10 cellular contexts compared by ENCODE assay signal in the genomic region with DNA sequence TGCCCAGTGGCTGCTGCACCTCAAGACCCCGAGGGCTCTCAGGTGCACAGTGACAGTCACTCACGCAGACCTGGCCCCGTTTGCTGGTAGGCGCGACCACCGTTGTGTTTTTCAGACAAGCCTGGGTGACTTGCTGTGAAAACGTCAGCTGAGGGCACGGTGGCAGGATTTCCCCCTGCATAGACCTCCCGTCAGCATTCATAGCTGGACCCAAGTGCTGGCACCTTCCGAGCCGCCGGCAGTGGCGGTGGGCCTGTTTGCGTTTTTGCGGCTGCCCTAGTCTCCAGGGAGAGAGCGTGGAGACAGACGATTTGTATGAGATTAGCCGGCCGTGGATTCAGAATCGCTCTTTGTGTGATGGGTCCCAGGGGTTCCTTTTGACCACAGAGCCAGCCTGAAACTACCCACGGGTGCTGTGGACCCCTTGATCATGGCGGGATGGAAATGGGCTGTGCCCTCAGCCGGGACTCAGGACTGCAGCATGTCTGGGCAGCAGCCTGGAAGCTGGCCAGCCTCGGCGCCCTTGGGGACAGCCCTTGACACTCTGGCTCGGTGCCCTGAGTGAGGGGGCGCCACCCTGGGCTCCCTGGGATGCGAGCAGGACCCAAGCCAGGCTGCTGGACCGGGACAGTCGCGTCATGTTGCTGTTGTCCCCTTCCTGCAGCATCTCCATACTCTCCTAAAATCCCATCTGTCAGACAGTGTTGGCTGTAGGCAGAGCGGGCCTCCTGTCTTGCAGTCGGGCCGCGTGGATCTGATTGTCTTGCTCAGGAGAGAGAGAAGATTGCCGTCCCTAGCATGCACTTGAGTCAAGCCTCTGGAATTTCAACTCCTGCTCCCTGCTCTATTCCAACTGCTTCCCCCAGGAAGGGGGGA. TPM values are rescaled to one million over a fixed set of nuclear protein-coding genes. Genes with fewer than 3 reads are reported as not detected.
DNase-seq lines count a peak whose midpoint lies in the region; ATAC-seq and FAIRE-seq lines count a peak whose summit lies in the region.
"Had no signal": no experiment of that assay in that cellular context is flagged by ENCODE, and none has a peak within 500 bp of the region (broad histone marks: within the 10 kb centered on the region; RNA-seq: fewer than 3 reads in every experiment).

No MANE protein-coding gene starts in this region.

- H3K4me3 ChIP-seq in mesodermal cell (ENCODE audit: extremely low read depth, insufficient read depth, low read length, poor library complexity, severe bottlenecking), result no peak overlapping the region

- H3K9me3 ChIP-seq in mesodermal cell (ENCODE audit: control insufficient read depth, low read length), result no peaks in the 10 kb centered on the region

- 92 to 93% methylated on average over 30 to 31 of the region's 36 CpGs for WGBS in mesodermal cell (ENCODE audit: insufficient coverage in 2 of 2), 2 experiments

- peaks cover 16% of the 10 kb centered on the region for H3K36me3 ChIP-seq in mesodermal cell (ENCODE audit: control insufficient read depth, insufficient read depth, low read length)

- H3K4me1 ChIP-seq in mesodermal cell (ENCODE audit: control insufficient read depth, insufficient read depth, low read length, poor library complexity, severe bottlenecking), result peaks cover 59% of the 10 kb centered on the region

- peak; percentile 43 for DNase-seq in NCI-H1092 treated with DMSO at 0.1 percent for 48 hours (lab: John Stamatoyannopoulos, UW)
- no peak for DNase-seq in NCI-H1092 (lab: John Stamatoyannopoulos, UW)
- DNase-seq in cerebellum (ENCODE audit: low spot score), result peak; percentile 60
- peak; percentile 69 for DNase-seq in urothelium cell line (ENCODE audit: low spot score)
- DNase-seq in NCI-H1417 treated with DMSO at 0.1 percent for 48 hours (lab: John Stamatoyannopoulos, UW), result no peak
- DNase-seq: ACHN had no signal

- ATAC-seq in GM21737 (IDR thresholded peaks at IDR 0.05; ENCODE audit: unreplicated experiment) (no peak), GM18511 (IDR thresholded peaks at IDR 0.05; ENCODE audit: unreplicated experiment) (no peak)
- ATAC-seq: activated CD4-positive, CD25-positive, alpha-beta regulatory T cell treated with anti-CD3 and anti-CD28 coated beads, Interleukin-2, amount 50 U/mL, for 24 hours had no signal

- FAIRE-seq in urothelium cell line (lab: Jason Lieb, UNC), result no peak

- H3K27ac ChIP-seq in mesodermal cell (ENCODE audit: low read depth, low read length, severe bottlenecking), result peak overlapping the region; percentile 69

RNA-seq across cellular contexts. Expression of gene KDM4B, which starts 8.6 kb away (rescaled TPM):
- total RNA-seq in cerebellum, result 39.7 TPM
- polyA plus RNA-seq in mesodermal cell (2013, experiment 1 of 2), result 32.4 TPM
- 31.6 TPM for polyA plus RNA-seq in mesodermal cell (2013, experiment 2 of 2)

Comparison
In these comparisons a context has a peak if more than half of its experiments do, and no peak if none do; other contexts are left out.
1. DNase-seq: peak in NCI-H1092 treated with DMSO at 0.1 percent for 48 hours (single experiment), cerebellum (single experiment) and urothelium cell line (single experiment); none in NCI-H1092 (single experiment) and NCI-H1417 treated with DMSO at 0.1 percent for 48 hours (single experiment).